ENCODE assay signal across 9 cellular contexts in genomic region chr12:44015333-44015941, GRCh38.
DNase-seq lines count a peak whose midpoint lies in the region; ATAC-seq, FAIRE-seq and TF ChIP-seq lines count a peak whose summit lies in the region.
"Had no signal": no experiment of that assay in that cellular context is flagged by ENCODE, and none has a peak within 500 bp of the region (broad histone marks: within the 10 kb centered on the region; RNA-seq: fewer than 3 reads in every experiment).

No MANE protein-coding gene starts in this region.

- TF ChIP-seq CTCF in BE2C (IDR thresholded peaks at IDR 0.05; ENCODE audit: low read depth, low read length) (peak; percentile 60), WERI-Rb-1 (IDR thresholded peaks at IDR 0.05; ENCODE audit: low read depth, low read length) (0 out of 2 replicates have a peak, but pooled peaks have one; percentile 21)

- peaks cover 0 to 2% of the 10 kb centered on the region in 2 donors for H3K4me1 Mint-ChIP-seq in stimulated activated naive B cell treated with anti-CD40 and anti-IgM and Interleukin-4, amounts not matched to agents 10 μg/mL and 1 μg/mL and 100 μg/mL, for 72 hours

- H3K4me3 Mint-ChIP-seq in stimulated activated naive B cell treated with anti-CD40 and anti-IgM and Interleukin-4, amounts not matched to agents 10 μg/mL and 1 μg/mL and 100 μg/mL, for 72 hours, result no peak overlapping the region

- no peaks in the 10 kb centered on the region for H3K36me3 Mint-ChIP-seq in stimulated activated naive B cell treated with anti-CD40 and anti-IgM and Interleukin-4, amounts not matched to agents 10 μg/mL and 1 μg/mL and 100 μg/mL, for 72 hours

- no peaks in the 10 kb centered on the region for H3K9me3 ChIP-seq in BE2C
- no peaks in the 10 kb centered on the region for H3K9me3 ChIP-seq in WERI-Rb-1 (ENCODE audit: severe bottlenecking)
- no peaks in the 10 kb centered on the region for H3K9me3 ChIP-seq in right cardiac atrium (ENCODE audit: control insufficient read depth, low read length)
- H3K9me3 ChIP-seq: SJSA1 had no signal

- H3K9me3 Mint-ChIP-seq in stimulated activated naive B cell treated with anti-CD40 and anti-IgM and Interleukin-4, amounts not matched to agents 10 μg/mL and 1 μg/mL and 100 μg/mL, for 72 hours, result no peaks in the 10 kb centered on the region

- no peak overlapping the region for H3K4me3 ChIP-seq in BE2C (ENCODE audit: low read depth, low read length)
- no peak overlapping the region for H3K4me3 ChIP-seq in WERI-Rb-1 (ENCODE audit: low read depth, low read length)
- no peak overlapping the region for H3K4me3 ChIP-seq in right cardiac atrium (ENCODE audit: low read length)
- H3K4me3 ChIP-seq: SJSA1 had no signal

- 2% methylated on average over 3 of the region's 3 CpGs for WGBS in right cardiac atrium

- DNase-seq in BE2C (no peak), GM18507 (ENCODE audit: extremely low spot score, insufficient read length, low read depth) (peak; percentile 14), NCI-H187 treated with DMSO at 0.1 percent for 48 hours (lab: John Stamatoyannopoulos, UW) (peak; percentile 78), WERI-Rb-1 (no peak), right cardiac atrium (no peak)
- DNase-seq in stimulated activated naive B cell treated with anti-CD40 and anti-IgM and Interleukin-4, amounts not matched to agents 10 μg/mL and 1 μg/mL and 100 μg/mL, for 72 hours, result no peak
- DNase-seq in stimulated activated CD4-positive, alpha-beta T cell treated with anti-CD3 and anti-CD28 coated beads, Interleukin-1b, Interleukin-23, amount 100 ng/mL, for 48 hours, result no peak

- H3K27ac Mint-ChIP-seq in stimulated activated naive B cell treated with anti-CD40 and anti-IgM and Interleukin-4, amounts not matched to agents 10 μg/mL and 1 μg/mL and 100 μg/mL, for 72 hours, result no peak overlapping the region

- intact Hi-C loops in right cardiac atrium (cut with DNase I), result loop anchor here in 2 of 4 donors (10.0 kb wide), 1 partner anchor 909 kb away; no protein-coding TSS in a partner anchor

- H3K4me1 ChIP-seq in BE2C (no peaks in the 10 kb centered on the region), right cardiac atrium (ENCODE audit: control insufficient read depth, insufficient read depth, low read length) (no peaks in the 10 kb centered on the region)
- H3K4me1 ChIP-seq: SJSA1 had no signal

- FAIRE-seq in GM18507 (lab: Jason Lieb, UNC), result peak; percentile 69

- H3K36me3 ChIP-seq in BE2C, result no peaks in the 10 kb centered on the region
- H3K36me3 ChIP-seq in WERI-Rb-1, result no peaks in the 10 kb centered on the region
- H3K36me3 ChIP-seq: SJSA1 had no signal

- peak; percentile 63 for ATAC-seq in HG03039 (IDR thresholded peaks at IDR 0.05; ENCODE audit: unreplicated experiment)
- ATAC-seq in right cardiac atrium, result peak; percentile 53 to 67
- peak; percentile 59 to 69 for ATAC-seq in stimulated activated naive B cell treated with anti-CD40 and anti-IgM and Interleukin-4, amounts not matched to agents 10 μg/mL and 1 μg/mL and 100 μg/mL, for 72 hours (replicated peaks)

- H3K27ac ChIP-seq in WERI-Rb-1 (no peak overlapping the region), right cardiac atrium (ENCODE audit: low read length) (no peak overlapping the region)
- H3K27ac ChIP-seq: SJSA1 had no signal

- no peaks in the 10 kb centered on the region for H3K27me3 Mint-ChIP-seq in stimulated activated naive B cell treated with anti-CD40 and anti-IgM and Interleukin-4, amounts not matched to agents 10 μg/mL and 1 μg/mL and 100 μg/mL, for 72 hours

- H3K27me3 ChIP-seq in BE2C, result no peaks in the 10 kb centered on the region
- H3K27me3 ChIP-seq in WERI-Rb-1 (ENCODE audit: insufficient read depth, low read depth, severe bottlenecking), result no peaks in the 10 kb centered on the region
- H3K27me3 ChIP-seq in right cardiac atrium (ENCODE audit: control insufficient read depth, insufficient read depth), result no peaks in the 10 kb centered on the region
- H3K27me3 ChIP-seq: SJSA1 had no signal

Comparison
In these comparisons a context has a peak if more than half of its experiments do, and no peak if none do; other contexts are left out.
1. DNase-seq: peak in GM18507 (single experiment) and NCI-H187 treated with DMSO at 0.1 percent for 48 hours (single experiment); none in BE2C (single experiment), WERI-Rb-1 (single experiment), right cardiac atrium (0 of 3), stimulated activated naive B cell treated with anti-CD40 and anti-IgM and Interleukin-4, amounts not matched to agents 10 μg/mL and 1 μg/mL and 100 μg/mL, for 72 hours (single experiment) and stimulated activated CD4-positive, alpha-beta T cell treated with anti-CD3 and anti-CD28 coated beads, Interleukin-1b, Interleukin-23, amount 100 ng/mL, for 48 hours (single experiment).
2. Peak in every context shown above with its lines, with median percentiles within 50 percentile points of each other: ATAC-seq.